ENCODE assay signal across 8 cellular contexts in genomic region chr2:85997016-85997970, GRCh38.
DNase-seq lines count a peak whose midpoint lies in the region; ATAC-seq, FAIRE-seq and TF ChIP-seq lines count a peak whose summit lies in the region.

No MANE protein-coding gene starts in this region.

- H3K27ac Mint-ChIP-seq in HFFc6 = peak overlapping the region; percentile 85
- H3K27ac Mint-ChIP-seq in stimulated activated memory B cell treated with anti-CD40 and anti-IgM and Interleukin-4, amounts not matched to agents 10 μg/mL and 1 μg/mL and 100 μg/mL, for 72 hours = peak overlapping the region; percentile 51

- no peaks in the 10 kb centered on the region for H3K79me2 ChIP-seq in GM12878 (ENCODE audit: control insufficient read depth, insufficient read depth, low read length)

- no peaks in the 10 kb centered on the region for H3K27me3 ChIP-seq in GM12878 (replicated peaks in 1 of 2; ENCODE audit: control insufficient read depth in 2 of 2, insufficient read depth in 2 of 2, low read length in 1 of 2)

- WGBS in GM12878 (ENCODE audit: insufficient coverage, insufficient replicate concordance, low lambda C conversion rate, missing lambda C conversion rate) = 86% methylated on average over 7 of the region's 7 CpGs

- TF ChIP-seq POLR2A in GM12878 (IDR thresholded peaks at IDR 0.05; ENCODE audit: low read depth, low read length) = no peak

- TF ChIP-seq CTCF in HFFc6 (IDR thresholded peaks at IDR 0.05) = no peak
- TF ChIP-seq CTCF in GM12878 (IDR thresholded peaks at IDR 0.05 in 2 of 3, conservative IDR thresholded peaks at IDR 0.05 in 1 of 3; ENCODE audit: control insufficient read depth in 2 of 3, extremely low read depth in 1 of 3, insufficient read depth in 1 of 3, low read depth in 3 of 3, low read length in 3 of 3) = no peak

- no peaks in the 10 kb centered on the region for H3K36me3 ChIP-seq in GM12878 (ENCODE audit: control insufficient read depth in 2 of 2, insufficient read depth in 2 of 2, low read length in 1 of 2)

- CTCF ChIA-PET in GM12878 (lab: Yijun Ruan, JAX) = interaction anchor here (0.9 to 6.7 kb wide), 11 partner anchors 9 to 170 kb away, joined by 3 to 58 read pairs (median 4); partner anchors contain the start of gene ST3GAL5

- H3K4me3 Mint-ChIP-seq in HFFc6 = peak overlapping the region; percentile 44; the same call in 1 of the 2 replicates
- no peak overlapping the region for H3K4me3 Mint-ChIP-seq in stimulated activated memory B cell treated with anti-CD40 and anti-IgM and Interleukin-4, amounts not matched to agents 10 μg/mL and 1 μg/mL and 100 μg/mL, for 72 hours

- POLR2A ChIA-PET in GM12878 (lab: Charles Lee) = interaction anchor here (0.5 to 9.4 kb wide), 10 partner anchors 14 to 146 kb away, joined by 3 to 97 read pairs (median 3); partner anchors contain the start of genes POLR1A, PTCD3 and ST3GAL5

- no peaks in the 10 kb centered on the region for H4K20me1 ChIP-seq in GM12878 (ENCODE audit: control insufficient read depth, insufficient read depth)

- H3K9ac ChIP-seq in GM12878 (ENCODE audit: control insufficient read depth, insufficient read depth, low read length) = no peak overlapping the region

- BruUV-seq in GM12878 (replicated peaks; lab: Mats Ljungman, UMichigan) = no TSS peak

- H3K4me2 ChIP-seq in GM12878 (ENCODE audit: control insufficient read depth, insufficient read depth) = no peak overlapping the region

- H3K9me3 Mint-ChIP-seq in HFFc6 = no peaks in the 10 kb centered on the region
- peaks cover 3% of the 10 kb centered on the region for H3K9me3 Mint-ChIP-seq in stimulated activated memory B cell treated with anti-CD40 and anti-IgM and Interleukin-4, amounts not matched to agents 10 μg/mL and 1 μg/mL and 100 μg/mL, for 72 hours

- SMC1A ChIA-PET in GM12878 (lab: Charles Lee; ENCODE audit: uncharacterized antibody, unreplicated experiment) = interaction anchor here (0.8 to 6.8 kb wide), 11 partner anchors 9 to 168 kb away, joined by 3 to 114 read pairs (median 27); partner anchors contain the start of gene ST3GAL5

- H3K4me1 ChIP-seq in GM12878 (ENCODE audit: control insufficient read depth, insufficient read depth, low read length) = peaks cover 74% of the 10 kb centered on the region

- no peak for TF ChIP-seq EP300 in GM12878 (IDR thresholded peaks at IDR 0.05; ENCODE audit: borderline replicate concordance in 1 of 2, control insufficient read depth in 1 of 2, low read depth in 2 of 2, low read length in 2 of 2)

- RAD21 ChIA-PET in GM12878 (lab: Charles Lee; ENCODE audit: unreplicated experiment) = interaction anchor here (0.8 to 9.0 kb wide), 13 partner anchors 14 to 170 kb away, joined by 3 to 150 read pairs (median 7); partner anchors contain the start of gene ST3GAL5

- ATAC-seq in GM12878 = 0 out of 3 replicates have a peak, but pooled peaks have one; percentile 4
- no peak for ATAC-seq in stimulated activated memory B cell treated with anti-CD40 and anti-IgM and Interleukin-4, amounts not matched to agents 10 μg/mL and 1 μg/mL and 100 μg/mL, for 72 hours
- ATAC-seq in HG02840 (IDR thresholded peaks at IDR 0.05; ENCODE audit: low FRiP score, unreplicated experiment) = no peak

- no peak for FAIRE-seq in GM12878 (lab: Jason Lieb, UNC)

- H3K27ac ChIP-seq in GM12878 (ENCODE audit: control insufficient read depth, insufficient read depth) = no peak overlapping the region

- peaks cover 61% of the 10 kb centered on the region for H3K4me1 Mint-ChIP-seq in HFFc6 (ENCODE audit: low read depth)
- H3K4me1 Mint-ChIP-seq in stimulated activated memory B cell treated with anti-CD40 and anti-IgM and Interleukin-4, amounts not matched to agents 10 μg/mL and 1 μg/mL and 100 μg/mL, for 72 hours = peaks cover 79% of the 10 kb centered on the region

- H3K9me3 ChIP-seq in GM12878 (replicated peaks; ENCODE audit: control insufficient read depth, insufficient read depth, low read length) = peaks cover 2% of the 10 kb centered on the region; the same call in 1 of the 3 replicates

- TF ChIP-seq RAD21 in GM12878 (IDR thresholded peaks at IDR 0.05; ENCODE audit: insufficient read depth, low read depth, low read length) = no peak

- no peak overlapping the region for H3K4me3 ChIP-seq in GM12878

- no peaks in the 10 kb centered on the region; the same call in 1 of the 2 replicates for H3K27me3 Mint-ChIP-seq in HFFc6 (ENCODE audit: insufficient read depth)
- H3K27me3 Mint-ChIP-seq in stimulated activated memory B cell treated with anti-CD40 and anti-IgM and Interleukin-4, amounts not matched to agents 10 μg/mL and 1 μg/mL and 100 μg/mL, for 72 hours = no peaks in the 10 kb centered on the region

- no peak overlapping the region for H2AFZ ChIP-seq in GM12878 (ENCODE audit: control insufficient read depth, low read depth, low read length)

- DNase-seq in HFFc6 (peak; percentile 27), GM12878 (ENCODE audit: low read depth, low spot score) (no peak), hypothalamus (lab: John Stamatoyannopoulos, UW) (peak in 31 of 51 donors; percentile 20 to 80 (median 58)), amniotic stem cell (lab: John Stamatoyannopoulos, UW) (no peak), NCI-H526 treated with DMSO at 0.1 percent for 48 hours (lab: John Stamatoyannopoulos, UW) (no peak), NCI-H1092 treated with DMSO at 0.1 percent for 48 hours (lab: John Stamatoyannopoulos, UW) (no peak)

- H3K36me3 Mint-ChIP-seq in HFFc6 (ENCODE audit: low read depth) = no peaks in the 10 kb centered on the region
- no peaks in the 10 kb centered on the region for H3K36me3 Mint-ChIP-seq in stimulated activated memory B cell treated with anti-CD40 and anti-IgM and Interleukin-4, amounts not matched to agents 10 μg/mL and 1 μg/mL and 100 μg/mL, for 72 hours

- in situ Hi-C loops in GM12878 (cut with MboI) = no loop called here

- intact Hi-C loops in GM12878 (cut with micrococcal nuclease; ENCODE audit: unreplicated experiment) = no loop called here

TF ChIP-seq in GM12878, 131 proteins besides CTCF, POLR2A, EP300 and RAD21 (continues in another document):
- TF ChIP-seq SUPT20H (IDR thresholded peaks at IDR 0.05; ENCODE audit: borderline replicate concordance, control insufficient read depth, low read depth, low read length) = no peak
- TF ChIP-seq ZNF687 (IDR thresholded peaks at IDR 0.05) = peak; percentile 65
- no peak for TF ChIP-seq SIX5 (IDR thresholded peaks at IDR 0.05; ENCODE audit: low read depth, low read length, severe bottlenecking)
- TF ChIP-seq LARP7 (IDR thresholded peaks at IDR 0.05) = 0 out of 2 replicates have a peak, but pooled peaks have one; percentile 44
- no peak for TF ChIP-seq CBX5 (IDR thresholded peaks at IDR 0.05; ENCODE audit: low read depth)
- TF ChIP-seq RUNX3 (IDR thresholded peaks at IDR 0.05; ENCODE audit: low read length) = no peak
- TF ChIP-seq E2F8 (IDR thresholded peaks at IDR 0.05; ENCODE audit: low read depth, partially characterized antibody) = no peak

Comparison
In these comparisons a context has a peak if more than half of its experiments do, and no peak if none do; other contexts are left out.
1. DNase-seq: peak in HFFc6 (single experiment) and hypothalamus (31 of 51); none in GM12878 (single experiment), amniotic stem cell (single experiment), NCI-H526 treated with DMSO at 0.1 percent for 48 hours (single experiment) and NCI-H1092 treated with DMSO at 0.1 percent for 48 hours (single experiment).